22 cellular contexts compared by ENCODE assay signal in genomic region chrX:45138525-45138924, GRCh38.
"Had no signal": no experiment of that assay in that cellular context is flagged by ENCODE, and none has a peak within 500 bp of the region (broad histone marks: within the 10 kb centered on the region; RNA-seq: fewer than 3 reads in every experiment).

No MANE protein-coding gene starts in this region.

- H3K27ac Mint-ChIP-seq: activated naive CD8-positive, alpha-beta T cell; mesothelial cell of epicardium; natural killer cell treated with Interleukin-12 subunit alpha and Interleukin-12 subunit beta and Interleukin-15 and Interleukin-18, amount 100 ng/mL, for 72 hours had no signal

- H3K27ac ChIP-seq: adrenal gland, ascending aorta, heart left ventricle, prostate gland, SJCRH30, thyroid gland, upper lobe of right lung had no signal

- H3K36me3 Mint-ChIP-seq: activated naive CD8-positive, alpha-beta T cell; mesothelial cell of epicardium; natural killer cell treated with Interleukin-12 subunit alpha and Interleukin-12 subunit beta and Interleukin-15 and Interleukin-18, amount 100 ng/mL, for 72 hours had no signal

- H3K27me3 ChIP-seq: adrenal gland, ascending aorta, heart left ventricle, SJCRH30, thyroid gland, upper lobe of right lung had no signal

- H3K36me3 ChIP-seq: adrenal gland, ascending aorta, heart left ventricle, prostate gland, SJCRH30, thyroid gland, upper lobe of right lung had no signal

- H3K4me3 ChIP-seq: adrenal gland, ascending aorta, heart left ventricle, lung, prostate gland, SJCRH30, thyroid gland, upper lobe of right lung had no signal

- DNase-seq: activated CD4-positive, alpha-beta T cell treated with anti-CD3 and anti-CD28 coated beads for 1 hour; activated CD8-positive, alpha-beta memory T cell treated with anti-CD3 and anti-CD28 coated beads, Interleukin-2, amount 50 U/mL, for 48 hours; activated effector memory CD4-positive, alpha-beta T cell treated with anti-CD3 and anti-CD28 coated beads, Interleukin-2, amount 50 U/mL, for 16 hours; activated T-cell treated with anti-CD3 and anti-CD28 coated beads, Interleukin-2, amount 50 U/mL, for 48 hours; adrenal gland; cortex of kidney; heart left ventricle; kidney; SJCRH30; stimulated activated CD4-positive, alpha-beta T cell treated with anti-CD3 and anti-CD28 coated beads, Interleukin-2, amount 100 ng/mL, for 48 hours; stimulated activated CD8-positive, alpha-beta memory T cell treated with anti-CD3 and anti-CD28 coated beads, Interleukin-4, amount 100 ng/mL, for 48 hours; substantia nigra; T-helper 9 cell; thyroid gland; upper lobe of right lung had no signal

- H3K4me1 ChIP-seq: adrenal gland, ascending aorta, heart left ventricle, prostate gland, SJCRH30, thyroid gland, upper lobe of right lung had no signal

- ATAC-seq: heart left ventricle, left lobe of liver, upper lobe of right lung had no signal

- H3K9me3 ChIP-seq: adrenal gland, ascending aorta, prostate gland, SJCRH30, thyroid gland, upper lobe of right lung had no signal

- H3K4me3 Mint-ChIP-seq: activated naive CD8-positive, alpha-beta T cell; mesothelial cell of epicardium; natural killer cell treated with Interleukin-12 subunit alpha and Interleukin-12 subunit beta and Interleukin-15 and Interleukin-18, amount 100 ng/mL, for 72 hours had no signal

- H3K9me3 Mint-ChIP-seq: natural killer cell treated with Interleukin-12 subunit alpha and Interleukin-12 subunit beta and Interleukin-15 and Interleukin-18, amount 100 ng/mL, for 72 hours had no signal

- H3K4me1 Mint-ChIP-seq: mesothelial cell of epicardium had no signal

- H3K27me3 Mint-ChIP-seq: activated naive CD8-positive, alpha-beta T cell had no signal
